7 cellular contexts compared by ENCODE assay signal in genomic region chr17:17004997-17005614, GRCh38. TPM values are rescaled to one million over a fixed set of nuclear protein-coding genes. Genes with fewer than 3 reads are reported as not detected.
"Had no signal": no experiment of that assay in that cellular context is flagged by ENCODE, and none has a peak within 500 bp of the region (broad histone marks: within the 10 kb centered on the region; RNA-seq: fewer than 3 reads in every experiment).

No MANE protein-coding gene starts in this region.

RNA-seq across cellular contexts. Expression of gene TNFRSF13B, which starts 33.2 kb away (rescaled TPM):
- total RNA-seq: activated CD4-positive, alpha-beta T cell treated with anti-CD3 and anti-CD28 coated beads, Interleukin-2, amount 10 ng/mL, durations not matched to agents 24 days and 14 days; activated CD8-positive, alpha-beta memory T cell treated with anti-CD3 and anti-CD28 coated beads, Interleukin-2, amount 10 ng/mL, durations not matched to agents 7 days and 5 days; activated naive CD4-positive, alpha-beta T cell treated with anti-CD3 and anti-CD28 coated beads for 36 hours; MCF 10A; NCI-H460; Right ventricle myocardium inferior; SK-MEL-5 had no signal
